In the genomic region with DNA sequence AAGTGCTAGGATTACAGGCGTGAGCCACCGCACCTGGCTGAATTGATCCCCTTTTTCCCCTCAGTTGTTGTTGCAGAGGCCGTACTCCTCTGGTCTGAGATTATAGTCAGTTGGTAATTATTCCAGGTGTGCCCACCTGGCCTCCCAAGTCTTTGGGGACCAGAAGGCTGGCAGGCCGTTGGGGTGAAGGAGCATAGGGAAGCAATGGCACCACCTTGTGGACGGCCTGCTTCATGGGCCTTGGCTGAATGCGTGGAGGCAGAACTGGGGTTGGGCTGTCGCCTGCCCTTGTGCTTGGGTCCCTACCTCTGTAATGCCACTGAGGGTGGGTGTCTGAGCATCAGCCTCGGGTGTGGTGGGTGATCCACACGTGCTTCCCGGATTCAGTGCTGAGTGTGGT, we compare ENCODE assay signal across 8 cellular contexts.
DNase-seq lines count a peak whose midpoint lies in the region; ATAC-seq and TF ChIP-seq lines count a peak whose summit lies in the region.

No MANE protein-coding gene starts in this region.

- H3K4me1 ChIP-seq in OCI-LY7 (ENCODE audit: insufficient read depth, low read length, poor library complexity, severe bottlenecking) (no peaks in the 10 kb centered on the region), ovary (ENCODE audit: insufficient read depth) (peaks cover 38% of the 10 kb centered on the region)

- no peak for TF ChIP-seq EP300 in ovary (IDR thresholded peaks at IDR 0.05)

- H3K27me3 Mint-ChIP-seq in activated T-cell treated with anti-CD3 and anti-CD28 coated beads, Interleukin-2, amount 50 U/mL, for 24 hours = no peaks in the 10 kb centered on the region
- peaks cover 7% of the 10 kb centered on the region for H3K27me3 Mint-ChIP-seq in type B pancreatic cell

- no peaks in the 10 kb centered on the region for H3K27me3 ChIP-seq in ovary

- no peaks in the 10 kb centered on the region for H4K20me1 ChIP-seq in OCI-LY7 (ENCODE audit: insufficient read depth, low read length)

- no peaks in the 10 kb centered on the region for H3K4me1 Mint-ChIP-seq in activated T-cell treated with anti-CD3 and anti-CD28 coated beads, Interleukin-2, amount 50 U/mL, for 24 hours (ENCODE audit: low read depth)
- peaks cover 28% of the 10 kb centered on the region for H3K4me1 Mint-ChIP-seq in type B pancreatic cell (ENCODE audit: unreplicated experiment)

- BruUV-seq in OCI-LY7 (replicated peaks; lab: Mats Ljungman, UMichigan) = no TSS peak

- WGBS in ovary, 3 donors = 55 to 64% (median 64%) methylated on average over 10 of the region's 10 CpGs

- no peaks in the 10 kb centered on the region for H3K79me2 ChIP-seq in OCI-LY7 (ENCODE audit: insufficient read depth, low read depth, low read length)

- DNase-seq in ELF-1 (ENCODE audit: low read depth, low spot score) (peak; percentile 82), OCI-LY7 (ENCODE audit: low spot score) (peak; percentile 82), fibroblast of pulmonary artery (ENCODE audit: low read depth) (peak; percentile 64), ovary (peak; percentile 45 to 78 (median 76)), type B pancreatic cell (ENCODE audit: extremely low spot score, unreplicated experiment) (no peak), occipital lobe (lab: John Stamatoyannopoulos, UW) (no peak)
- DNase-seq in activated T-cell treated with anti-CD3 and anti-CD28 coated beads, Interleukin-2, amount 50 U/mL, for 24 hours = peak; percentile 82

- H3K4me2 ChIP-seq in OCI-LY7 (ENCODE audit: low read length) = no peak overlapping the region

- H3K36me3 ChIP-seq in OCI-LY7 (ENCODE audit: insufficient read depth, low read length) (no peaks in the 10 kb centered on the region), ovary (no peaks in the 10 kb centered on the region)

- POLR2A ChIA-PET in OCI-LY7 (lab: Charles Lee) = no interaction called here

- H3K4me3 Mint-ChIP-seq in activated T-cell treated with anti-CD3 and anti-CD28 coated beads, Interleukin-2, amount 50 U/mL, for 24 hours = no peak overlapping the region
- H3K4me3 Mint-ChIP-seq in type B pancreatic cell = no peak overlapping the region

- peak; percentile 61 for ATAC-seq in HG02798 (IDR thresholded peaks at IDR 0.05; ENCODE audit: poor library complexity, unreplicated experiment)

- H3K9me3 Mint-ChIP-seq in activated T-cell treated with anti-CD3 and anti-CD28 coated beads, Interleukin-2, amount 50 U/mL, for 24 hours = no peaks in the 10 kb centered on the region
- no peaks in the 10 kb centered on the region for H3K9me3 Mint-ChIP-seq in type B pancreatic cell

- H2AFZ ChIP-seq in OCI-LY7 (ENCODE audit: low read length) = no peak overlapping the region

- peaks cover 4% of the 10 kb centered on the region for H3K36me3 Mint-ChIP-seq in activated T-cell treated with anti-CD3 and anti-CD28 coated beads, Interleukin-2, amount 50 U/mL, for 24 hours (ENCODE audit: low read depth)
- no peaks in the 10 kb centered on the region for H3K36me3 Mint-ChIP-seq in type B pancreatic cell

- TF ChIP-seq CTCF in OCI-LY7 (conservative IDR thresholded peaks at IDR 0.05; ENCODE audit: low read length) (peak; percentile 89), fibroblast of pulmonary artery (IDR thresholded peaks at IDR 0.05; ENCODE audit: low read length, missing control alignments) (peak; percentile 77), ovary (IDR thresholded peaks at IDR 0.05) (peak; percentile 29 to 72 (median 45)), type B pancreatic cell (conservative IDR thresholded peaks at IDR 0.05) (peak; percentile 78)

- H3K4me3 ChIP-seq in OCI-LY7 (ENCODE audit: low read depth, low read length, poor library complexity, severe bottlenecking) (no peak overlapping the region), fibroblast of pulmonary artery (replicated peaks; ENCODE audit: low read depth, low read length) (no peak overlapping the region), ovary (no peak overlapping the region)

- H3K9me3 ChIP-seq in OCI-LY7 (ENCODE audit: low read length) (no peaks in the 10 kb centered on the region), ovary (no peaks in the 10 kb centered on the region)

- TF ChIP-seq POLR2A in ovary (IDR thresholded peaks at IDR 0.05) = no peak

- intact Hi-C loops in OCI-LY7 (cut with micrococcal nuclease; ENCODE audit: unreplicated experiment) (loop anchor here (1.0 to 2.0 kb wide), 5 partner anchors 48 to 218 kb away; no protein-coding TSS in a partner anchor), ovary (cut with DNase I) (loop anchor here (10.0 kb wide), 3 partner anchors 132 to 212 kb away; partner anchors contain the start of gene GRK5 (in 2 of the 4))

- no peaks in the 10 kb centered on the region for H3K9me2 ChIP-seq in OCI-LY7 (ENCODE audit: insufficient read depth, low read length)

- CTCF ChIA-PET in OCI-LY7 (lab: Charles Lee; ENCODE audit: unreplicated experiment) = interaction anchor here (0.7 to 0.9 kb wide), 2 partner anchors 210 to 218 kb away, joined by 3 to 5 read pairs; no protein-coding TSS in a partner anchor

- H3K27ac ChIP-seq in OCI-LY7 (ENCODE audit: low read depth, low read length, poor library complexity, severe bottlenecking) (no peak overlapping the region), ovary (no peak overlapping the region)

- no peak overlapping the region for H3K27ac Mint-ChIP-seq in activated T-cell treated with anti-CD3 and anti-CD28 coated beads, Interleukin-2, amount 50 U/mL, for 24 hours
- no peak overlapping the region for H3K27ac Mint-ChIP-seq in type B pancreatic cell

Comparison
In these comparisons a context has a peak if more than half of its experiments do, and no peak if none do; other contexts are left out.
1. DNase-seq: peak in ELF-1 (single experiment), OCI-LY7 (single experiment), activated T-cell treated with anti-CD3 and anti-CD28 coated beads, Interleukin-2, amount 50 U/mL, for 24 hours (single experiment), fibroblast of pulmonary artery (single experiment) and ovary (5 of 5); none in type B pancreatic cell (single experiment) and occipital lobe (single experiment).
2. Peak in every context shown above with its lines, with median percentiles within 50 percentile points of each other: CTCF ChIP-seq.